Comparison of ENCODE assay signal across 8 cellular contexts in genomic region chr20:40990542-40991120, GRCh38. TPM values are rescaled to one million over a fixed set of nuclear protein-coding genes. Genes with fewer than 3 reads are reported as not detected.
DNase-seq lines count a peak whose midpoint lies in the region; ATAC-seq lines count a peak whose summit lies in the region.

No MANE protein-coding gene starts in this region.

- ATAC-seq in GM19035 (IDR thresholded peaks at IDR 0.05; ENCODE audit: unreplicated experiment) (peak; percentile 62), HG03354 (IDR thresholded peaks at IDR 0.05; ENCODE audit: poor library complexity, severe bottlenecking, unreplicated experiment) (peak; percentile 59), left lobe of liver (peak; percentile 100)

- peak; percentile 81 to 91 for DNase-seq in AML-193 (lab: John Stamatoyannopoulos, UW)
- DNase-seq in NCI-H510A treated with DMSO at 0.1 percent for 48 hours (lab: John Stamatoyannopoulos, UW), result peak; percentile 85
- DNase-seq in activated CD4-positive, CD25-positive, alpha-beta regulatory T cell treated with anti-CD3 and anti-CD28 coated beads, Interleukin-2, amount 50 U/mL, for 72 hours, result peak; percentile 62
- DNase-seq in cerebellar cortex (ENCODE audit: low spot score), result peak; percentile 88
- peak; percentile 80 for DNase-seq in left lobe of liver (ENCODE audit: low spot score)
- DNase-seq in stimulated activated CD4-positive, alpha-beta T cell treated with anti-CD3 and anti-CD28 coated beads, Interleukin-4, amount 100 ng/mL, for 1 hour, result peak; percentile 62

RNA-seq across cellular contexts. Expression of gene TOP1, which starts 38.0 kb away (rescaled TPM):
- 18.0 TPM for total RNA-seq in left lobe of liver

Comparison
In these comparisons a context has a peak if more than half of its experiments do, and no peak if none do; other contexts are left out.
1. Peak in every context shown above with its lines: DNase-seq and ATAC-seq.